In the genomic region with DNA sequence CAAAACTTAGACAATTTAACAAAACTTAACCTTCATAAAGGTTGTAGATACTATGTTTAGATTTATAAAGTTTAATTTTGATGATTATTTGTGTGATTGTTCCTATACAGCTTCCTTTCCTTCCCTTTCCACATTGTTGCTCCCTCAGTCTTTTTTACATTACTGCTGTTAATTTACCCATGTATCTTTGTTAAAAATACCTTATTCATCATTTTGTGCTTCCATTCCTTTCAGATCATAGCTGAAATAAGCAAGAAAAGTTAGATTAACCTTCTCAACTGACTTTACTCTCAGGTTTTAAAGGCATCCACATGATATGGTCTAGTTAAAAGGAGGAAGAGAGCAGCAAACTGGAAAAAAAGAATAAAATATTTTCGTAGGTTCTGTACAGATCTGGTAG, we compare ENCODE assay signal across 12 cellular contexts. TPM values are rescaled to one million over a fixed set of nuclear protein-coding genes. Genes with fewer than 3 reads are reported as not detected.
DNase-seq lines count a peak whose midpoint lies in the region; ATAC-seq and TF ChIP-seq lines count a peak whose summit lies in the region.
"Had no signal": no experiment of that assay in that cellular context is flagged by ENCODE, and none has a peak within 500 bp of the region (broad histone marks: within the 10 kb centered on the region; RNA-seq: fewer than 3 reads in every experiment).

No MANE protein-coding gene starts in this region.

- no peaks in the 10 kb centered on the region for H3K36me3 Mint-ChIP-seq in T-helper 1 cell treated with Interleukin-12 subunit alpha and Interleukin-12 subunit beta and Interleukin-4 antibody, amounts not matched to agents 30 μg/mL and 1 μg/mL, for 36 hours (ENCODE audit: low read depth)
- no peaks in the 10 kb centered on the region for H3K36me3 Mint-ChIP-seq in WTC11
- H3K36me3 Mint-ChIP-seq: activated CD4-positive, alpha-beta memory T cell treated with anti-CD3 and anti-CD28 coated beads for 36 hours had no signal

- CTCF ChIA-PET in WTC11 (lab: Charles Lee): no interaction called here

- no peak overlapping the region for H2AFZ ChIP-seq in hepatocyte

- no peak overlapping the region for H3K27ac Mint-ChIP-seq in T-helper 1 cell treated with Interleukin-12 subunit alpha and Interleukin-12 subunit beta and Interleukin-4 antibody, amounts not matched to agents 30 μg/mL and 1 μg/mL, for 36 hours
- no peak overlapping the region for H3K27ac Mint-ChIP-seq in WTC11
- H3K27ac Mint-ChIP-seq: activated CD4-positive, alpha-beta memory T cell treated with anti-CD3 and anti-CD28 coated beads for 36 hours had no signal

- H3K27ac ChIP-seq in hepatocyte (peak overlapping the region; percentile 48), skin epidermis (peak overlapping the region in 12 of 21 experiments; percentile 2 to 98 (median 44))

- peaks cover 57% of the 10 kb centered on the region for H4K20me1 ChIP-seq in hepatocyte (ENCODE audit: insufficient read depth, poor library complexity, severe bottlenecking)

- peak overlapping the region; percentile 75 for H3K4me2 ChIP-seq in hepatocyte

- DNase-seq in T-helper 1 cell (no peak), WTC11 (ENCODE audit: low spot score) (no peak), hepatocyte (ENCODE audit: low spot score) (no peak), NCI-H2029 treated with DMSO at 0.1 percent for 48 hours (lab: John Stamatoyannopoulos, UW) (no peak)
- no peak for DNase-seq in stimulated activated CD4-positive, alpha-beta T cell treated with anti-CD3 and anti-CD28 coated beads, Interleukin-4, amount 100 ng/mL, for 24 hours
- DNase-seq: activated CD4-positive, alpha-beta memory T cell treated with anti-CD3 and anti-CD28 coated beads for 36 hours; NCI-H1417 treated with DMSO at 0.1 percent for 48 hours; Peyer's patch had no signal

- 58% methylated on average over 1 of the region's 1 CpG for WGBS in hepatocyte (ENCODE audit: low lambda C conversion rate, missing lambda C conversion rate)

- H3K79me2 ChIP-seq in hepatocyte: peaks cover 58% of the 10 kb centered on the region

- H3K27me3 ChIP-seq in hepatocyte: no peaks in the 10 kb centered on the region
- H3K27me3 ChIP-seq: Peyer's patch, tibial nerve had no signal

- POLR2A ChIA-PET in WTC11 (lab: Charles Lee): no interaction called here

- peaks cover 43% of the 10 kb centered on the region for H3K4me1 ChIP-seq in hepatocyte (ENCODE audit: insufficient read depth)

- ATAC-seq in WTC11: no peak
- no peak for ATAC-seq in HG03159 (IDR thresholded peaks at IDR 0.05; ENCODE audit: unreplicated experiment)

- TF ChIP-seq CTCF in WTC11 (IDR thresholded peaks at IDR 0.05) (no peak), hepatocyte (IDR thresholded peaks at IDR 0.05; ENCODE audit: poor library complexity) (no peak)

- H3K9me2 ChIP-seq in hepatocyte (replicated peaks; ENCODE audit: insufficient read depth): no peaks in the 10 kb centered on the region

- no peaks in the 10 kb centered on the region for H3K9me3 ChIP-seq in hepatocyte (ENCODE audit: low read depth)
- H3K9me3 ChIP-seq: Peyer's patch, tibial nerve had no signal

- H3K4me1 Mint-ChIP-seq in T-helper 1 cell treated with Interleukin-12 subunit alpha and Interleukin-12 subunit beta and Interleukin-4 antibody, amounts not matched to agents 30 μg/mL and 1 μg/mL, for 36 hours (ENCODE audit: low read depth): peaks cover 15% of the 10 kb centered on the region
- peaks cover 46% of the 10 kb centered on the region for H3K4me1 Mint-ChIP-seq in WTC11

- H3K4me3 Mint-ChIP-seq in T-helper 1 cell treated with Interleukin-12 subunit alpha and Interleukin-12 subunit beta and Interleukin-4 antibody, amounts not matched to agents 30 μg/mL and 1 μg/mL, for 36 hours: peak overlapping the region; percentile 35
- H3K4me3 Mint-ChIP-seq in WTC11: peak overlapping the region; percentile 87

- H3K36me3 ChIP-seq in hepatocyte (replicated peaks; ENCODE audit: insufficient read depth, low read depth): no peaks in the 10 kb centered on the region
- H3K36me3 ChIP-seq: Peyer's patch, tibial nerve had no signal

- H3K9me3 Mint-ChIP-seq in T-helper 1 cell treated with Interleukin-12 subunit alpha and Interleukin-12 subunit beta and Interleukin-4 antibody, amounts not matched to agents 30 μg/mL and 1 μg/mL, for 36 hours: no peaks in the 10 kb centered on the region
- no peaks in the 10 kb centered on the region for H3K9me3 Mint-ChIP-seq in WTC11
- H3K9me3 Mint-ChIP-seq: activated CD4-positive, alpha-beta memory T cell treated with anti-CD3 and anti-CD28 coated beads for 36 hours had no signal

- peak overlapping the region; percentile 25 for H3K4me3 ChIP-seq in hepatocyte
- peak overlapping the region in 3 of 7 experiments; percentile 50 to 97 (median 89) for H3K4me3 ChIP-seq in skin epidermis

- peaks cover 41% of the 10 kb centered on the region for H3K27me3 Mint-ChIP-seq in T-helper 1 cell treated with Interleukin-12 subunit alpha and Interleukin-12 subunit beta and Interleukin-4 antibody, amounts not matched to agents 30 μg/mL and 1 μg/mL, for 36 hours (ENCODE audit: low read depth)
- H3K27me3 Mint-ChIP-seq in WTC11 (ENCODE audit: low read depth): peaks cover 14% of the 10 kb centered on the region

TF ChIP-seq in WTC11, 78 proteins besides CTCF, POLR2A, EP300 and RAD21:
- TF ChIP-seq ATF1 (CRISPR knock-in tag; IDR thresholded peaks at IDR 0.05) (no peak), E2F4 (CRISPR knock-in tag; IDR thresholded peaks at IDR 0.05; ENCODE audit: borderline replicate concordance, low read depth) (no peak), CDX4 (CRISPR knock-in tag; IDR thresholded peaks at IDR 0.05; ENCODE audit: borderline replicate concordance) (no peak), ETV6 (CRISPR knock-in tag; IDR thresholded peaks at IDR 0.05) (no peak), JUN (CRISPR knock-in tag; IDR thresholded peaks at IDR 0.05) (no peak), SMAD4 (CRISPR knock-in tag; IDR thresholded peaks at IDR 0.05) (no peak), ZNF138 (CRISPR knock-in tag; conservative IDR thresholded peaks at IDR 0.05) (no peak), ZMAT4 (CRISPR knock-in tag; IDR thresholded peaks at IDR 0.05) (no peak), ESRRA (CRISPR knock-in tag; IDR thresholded peaks at IDR 0.05; ENCODE audit: borderline replicate concordance) (no peak), TEAD1 (CRISPR knock-in tag; IDR thresholded peaks at IDR 0.05) (no peak)

RNA-seq across cellular contexts. Expression of gene SMAD5, which starts 2.0 kb away (rescaled TPM):
- total RNA-seq in WTC11 (2021) (54.9 to 70.3 TPM (median 65.2 TPM) in 3 replicates), hepatocyte (67.4 and 68.8 TPM in 2 replicates)
- 24.1 and 34.4 TPM in 2 replicates for polyA plus RNA-seq in hepatocyte

RNA-seq across cellular contexts. Expression of gene SMIM32, which starts 58.3 kb away (rescaled TPM):
- total RNA-seq in WTC11 (2021) (0.18 to 0.37 TPM in 2 of 3 replicates, not detected in the other), hepatocyte (1.9 and 3.1 TPM in 2 replicates)
- 2.7 and 3.9 TPM in 2 replicates for polyA plus RNA-seq in hepatocyte
- total RNA-seq: activated CD4-positive, alpha-beta memory T cell treated with anti-CD3 and anti-CD28 coated beads for 36 hours; tibial nerve had no signal
